Comparison of ENCODE assay signal across 13 cellular contexts in the genomic region with DNA sequence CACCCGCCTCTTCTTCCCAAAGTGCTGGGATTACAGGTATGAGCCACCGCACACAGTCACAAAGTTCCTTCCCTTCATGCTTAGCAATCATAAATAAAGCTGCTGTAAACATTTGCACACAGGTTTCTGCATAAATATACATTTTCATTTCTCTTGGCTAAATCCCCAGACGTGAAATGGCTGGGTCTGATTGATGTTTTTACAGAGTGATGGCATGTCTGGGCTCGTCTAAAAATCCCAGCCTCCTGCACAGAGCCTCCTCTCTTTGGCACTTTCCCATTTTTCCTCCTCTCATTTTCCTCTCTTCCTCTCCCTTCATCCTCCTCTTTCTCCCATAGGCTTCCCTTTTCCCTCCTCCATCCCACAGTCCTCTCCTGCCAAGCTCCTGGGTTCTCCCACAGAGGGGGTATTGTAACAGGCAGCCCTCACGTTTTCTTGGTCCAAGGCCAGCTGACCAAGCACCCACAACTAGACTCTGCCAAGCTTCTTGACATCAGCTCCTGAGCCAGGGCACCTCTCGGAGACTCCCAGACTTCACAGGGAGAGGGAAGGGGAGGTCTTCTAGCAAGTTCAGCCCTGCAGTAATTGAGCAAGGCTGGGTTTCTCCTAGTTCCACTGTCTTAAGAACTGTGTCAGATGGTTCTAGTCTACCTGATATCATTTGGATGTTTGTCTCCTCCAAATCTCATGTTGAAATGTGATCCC. TPM values are rescaled to one million over a fixed set of nuclear protein-coding genes. Genes with fewer than 3 reads are reported as not detected.
"Had no signal": no experiment of that assay in that cellular context is flagged by ENCODE, and none has a peak within 500 bp of the region (broad histone marks: within the 10 kb centered on the region; RNA-seq: fewer than 3 reads in every experiment).

No MANE protein-coding gene starts in this region.

- H3K27ac ChIP-seq: lower lobe of right lung, right lobe of liver had no signal

- ATAC-seq: activated CD4-positive, CD25-positive, alpha-beta regulatory T cell treated with anti-CD3 and anti-CD28 coated beads, Interleukin-2, amount 50 U/mL, for 24 hours; lower lobe of right lung; naive thymus-derived CD8-positive, alpha-beta T cell; right lobe of liver; stimulated activated naive B cell treated with anti-CD40 and anti-IgM and Interleukin-4, amounts not matched to agents 10 μg/mL and 1 μg/mL and 100 μg/mL, for 72 hours had no signal

- H3K4me3 ChIP-seq: lower lobe of right lung, right lobe of liver had no signal

- DNase-seq: activated effector memory CD4-positive, alpha-beta T cell treated with Interleukin-2 at 50 U/mL for 16 hours; amygdala; lower lobe of right lung; naive thymus-derived CD8-positive, alpha-beta T cell; right lobe of liver; stimulated activated CD4-positive, alpha-beta T cell treated with anti-CD3 and anti-CD28 coated beads, Interleukin-2, amount 100 ng/mL, for 24 hours; stimulated activated naive B cell treated with anti-CD40 and anti-IgM and Interleukin-4, amounts not matched to agents 10 μg/mL and 1 μg/mL and 100 μg/mL, for 72 hours; T-helper 2 cell had no signal

- H3K27me3 ChIP-seq: right lobe of liver had no signal

- H3K9me3 ChIP-seq: lower lobe of right lung, right lobe of liver had no signal

- H3K36me3 ChIP-seq: lower lobe of right lung, right lobe of liver had no signal

RNA-seq across cellular contexts. Expression of a gene that starts 10.5 kb away (rescaled TPM):
- total RNA-seq: glomerular endothelial cell; mononuclear cell; naive thymus-derived CD8-positive, alpha-beta T cell; posterior vena cava; right lobe of liver; subcutaneous adipose tissue had no signal
- polyA plus RNA-seq: naive thymus-derived CD8-positive, alpha-beta T cell had no signal
